10 cellular contexts compared by ENCODE assay signal in genomic region chr10:75208177-75208576, GRCh38. TPM values are rescaled to one million over a fixed set of nuclear protein-coding genes. Genes with fewer than 3 reads are reported as not detected.
A peak's percentile ranks its signal among the peaks of the same experiment; 100 is the strongest.
DNase-seq lines count a peak whose midpoint lies in the region; ATAC-seq and TF ChIP-seq lines count a peak whose summit lies in the region.
"Had no signal": no experiment of that assay in that cellular context is flagged by ENCODE, and none has a peak within 500 bp of the region (broad histone marks: within the 10 kb centered on the region; RNA-seq: fewer than 3 reads in every experiment).

No MANE protein-coding gene starts in this region.

- H3K4me3 ChIP-seq in hepatocyte: no peak overlapping the region
- H3K4me3 ChIP-seq: coronary artery had no signal

- H3K27me3 ChIP-seq in hepatocyte: no peaks in the 10 kb centered on the region

- peak; percentile 16 to 36 for DNase-seq in activated T-cell treated with anti-CD3 and anti-CD28 coated beads, Interleukin-2, amount 50 U/mL, for 72 hours
- DNase-seq in activated T-cell treated with anti-CD3 and anti-CD28 coated beads for 4 hours (no peak), hepatocyte (ENCODE audit: low spot score) (peak; percentile 56), HUDEP-2 (lab: John Stamatoyannopoulos, UW; ENCODE audit: unreplicated experiment in 76 of 76) (no peak), DMS114 treated with DMSO at 0.1 percent for 48 hours (lab: John Stamatoyannopoulos, UW; ENCODE audit: unreplicated experiment) (no peak), NCI-H69 (lab: John Stamatoyannopoulos, UW) (no peak)
- DNase-seq in activated T-helper 2 cell treated with anti-CD3 and anti-CD28 coated beads, Interferon-gamma antibody, Interleukin-2, Interleukin-4, amounts not matched to agents 10 μg/mL and 5 μg/mL and 100 μg/mL, durations not matched to agents 14 hours and 24 hours and 36 hours (ENCODE audit: low spot score): no peak
- DNase-seq in stimulated activated naive CD8-positive, alpha-beta T cell treated with anti-CD3 and anti-CD28 coated beads, Interleukin-15, amount 100 ng/mL, for 72 hours: no peak
- DNase-seq: Caco-2 had no signal

- no peaks in the 10 kb centered on the region for H3K9me3 Mint-ChIP-seq in activated T-cell treated with anti-CD3 and anti-CD28 coated beads, Interleukin-2, amount 50 U/mL, for 72 hours
- H3K9me3 Mint-ChIP-seq in activated T-helper 2 cell treated with anti-CD3 and anti-CD28 coated beads, Interferon-gamma antibody, Interleukin-2, Interleukin-4, amounts not matched to agents 10 μg/mL and 5 μg/mL and 100 μg/mL, durations not matched to agents 14 hours and 24 hours and 36 hours: no peaks in the 10 kb centered on the region
- H3K9me3 Mint-ChIP-seq in stimulated activated naive CD8-positive, alpha-beta T cell treated with anti-CD3 and anti-CD28 coated beads, Interleukin-15, amount 100 ng/mL, for 72 hours: no peaks in the 10 kb centered on the region

- H3K27ac Mint-ChIP-seq in activated T-cell treated with anti-CD3 and anti-CD28 coated beads, Interleukin-2, amount 50 U/mL, for 72 hours: peak overlapping the region; percentile 61
- H3K27ac Mint-ChIP-seq in activated T-helper 2 cell treated with anti-CD3 and anti-CD28 coated beads, Interferon-gamma antibody, Interleukin-2, Interleukin-4, amounts not matched to agents 10 μg/mL and 5 μg/mL and 100 μg/mL, durations not matched to agents 14 hours and 24 hours and 36 hours: peak overlapping the region; percentile 52
- peak overlapping the region in 1 of 2 donors; percentile 90 for H3K27ac Mint-ChIP-seq in stimulated activated naive CD8-positive, alpha-beta T cell treated with anti-CD3 and anti-CD28 coated beads, Interleukin-15, amount 100 ng/mL, for 72 hours

- H4K20me1 ChIP-seq in hepatocyte (ENCODE audit: insufficient read depth, poor library complexity, severe bottlenecking): peaks cover 14% of the 10 kb centered on the region

- peak overlapping the region; percentile 100 for H3K27ac ChIP-seq in hepatocyte
- H3K27ac ChIP-seq: coronary artery had no signal

- H2AFZ ChIP-seq in hepatocyte: no peak overlapping the region

- WGBS in hepatocyte (ENCODE audit: low lambda C conversion rate, missing lambda C conversion rate): 65% methylated on average over 4 of the region's 4 CpGs

- no peak overlapping the region for H3K4me2 ChIP-seq in hepatocyte

- TF ChIP-seq CTCF in hepatocyte (IDR thresholded peaks at IDR 0.05; ENCODE audit: poor library complexity): no peak

- intact Hi-C loops in activated T-helper 2 cell treated with anti-CD3 and anti-CD28 coated beads, Interferon-gamma antibody, Interleukin-2, Interleukin-4, amounts not matched to agents 10 μg/mL and 5 μg/mL and 100 μg/mL, durations not matched to agents 14 hours and 24 hours and 36 hours (cut with micrococcal nuclease): no loop called here

- peak overlapping the region; percentile 42 to 43 for H3K4me3 Mint-ChIP-seq in activated T-cell treated with anti-CD3 and anti-CD28 coated beads, Interleukin-2, amount 50 U/mL, for 72 hours
- H3K4me3 Mint-ChIP-seq in activated T-helper 2 cell treated with anti-CD3 and anti-CD28 coated beads, Interferon-gamma antibody, Interleukin-2, Interleukin-4, amounts not matched to agents 10 μg/mL and 5 μg/mL and 100 μg/mL, durations not matched to agents 14 hours and 24 hours and 36 hours (ENCODE audit: low read depth): peak overlapping the region; percentile 47
- peak overlapping the region; percentile 46 to 50 for H3K4me3 Mint-ChIP-seq in stimulated activated naive CD8-positive, alpha-beta T cell treated with anti-CD3 and anti-CD28 coated beads, Interleukin-15, amount 100 ng/mL, for 72 hours

- H3K9me3 ChIP-seq in hepatocyte (ENCODE audit: low read depth): no peaks in the 10 kb centered on the region
- H3K9me3 ChIP-seq: Caco-2 had no signal

- peaks cover 4 to 10% of the 10 kb centered on the region in 2 donors for H3K36me3 Mint-ChIP-seq in activated T-cell treated with anti-CD3 and anti-CD28 coated beads, Interleukin-2, amount 50 U/mL, for 72 hours (ENCODE audit: insufficient read depth in 2 of 2)
- H3K36me3 Mint-ChIP-seq in activated T-helper 2 cell treated with anti-CD3 and anti-CD28 coated beads, Interferon-gamma antibody, Interleukin-2, Interleukin-4, amounts not matched to agents 10 μg/mL and 5 μg/mL and 100 μg/mL, durations not matched to agents 14 hours and 24 hours and 36 hours (ENCODE audit: low read depth): peaks cover 21% of the 10 kb centered on the region

- H3K4me1 Mint-ChIP-seq in activated T-cell treated with anti-CD3 and anti-CD28 coated beads, Interleukin-2, amount 50 U/mL, for 72 hours (ENCODE audit: low read depth): peaks cover 34% of the 10 kb centered on the region
- H3K4me1 Mint-ChIP-seq in activated T-helper 2 cell treated with anti-CD3 and anti-CD28 coated beads, Interferon-gamma antibody, Interleukin-2, Interleukin-4, amounts not matched to agents 10 μg/mL and 5 μg/mL and 100 μg/mL, durations not matched to agents 14 hours and 24 hours and 36 hours (ENCODE audit: low read depth): peaks cover 28% of the 10 kb centered on the region
- peaks cover 29% of the 10 kb centered on the region for H3K4me1 Mint-ChIP-seq in stimulated activated naive CD8-positive, alpha-beta T cell treated with anti-CD3 and anti-CD28 coated beads, Interleukin-15, amount 100 ng/mL, for 72 hours

- peaks cover 24% of the 10 kb centered on the region for H3K79me2 ChIP-seq in hepatocyte

- peak; percentile 3 for ATAC-seq in activated T-cell treated with anti-CD3 and anti-CD28 coated beads, Interleukin-2, amount 50 U/mL, for 72 hours (replicated peaks in 1 of 2)
- ATAC-seq in stimulated activated naive CD8-positive, alpha-beta T cell treated with anti-CD3 and anti-CD28 coated beads, Interleukin-15, amount 100 ng/mL, for 72 hours: no peak

- H3K9me2 ChIP-seq in hepatocyte (replicated peaks; ENCODE audit: insufficient read depth): no peaks in the 10 kb centered on the region

- no peaks in the 10 kb centered on the region for H3K36me3 ChIP-seq in hepatocyte (replicated peaks; ENCODE audit: insufficient read depth, low read depth)

- peaks cover 17% of the 10 kb centered on the region for H3K4me1 ChIP-seq in hepatocyte (ENCODE audit: insufficient read depth)

- no peaks in the 10 kb centered on the region for H3K27me3 Mint-ChIP-seq in activated T-cell treated with anti-CD3 and anti-CD28 coated beads, Interleukin-2, amount 50 U/mL, for 72 hours (ENCODE audit: low read depth)
- H3K27me3 Mint-ChIP-seq in activated T-helper 2 cell treated with anti-CD3 and anti-CD28 coated beads, Interferon-gamma antibody, Interleukin-2, Interleukin-4, amounts not matched to agents 10 μg/mL and 5 μg/mL and 100 μg/mL, durations not matched to agents 14 hours and 24 hours and 36 hours (ENCODE audit: low read depth): no peaks in the 10 kb centered on the region
- H3K27me3 Mint-ChIP-seq in stimulated activated naive CD8-positive, alpha-beta T cell treated with anti-CD3 and anti-CD28 coated beads, Interleukin-15, amount 100 ng/mL, for 72 hours: no peaks in the 10 kb centered on the region

RNA-seq across cellular contexts. Expression of gene VDAC2, which starts 2.4 kb away (rescaled TPM):
- 100 to 1,000 TPM; 207 to 229 TPM for total RNA-seq in activated T-cell treated with anti-CD3 and anti-CD28 coated beads, Interleukin-2, amount 50 U/mL, for 72 hours
- total RNA-seq in activated T-helper 2 cell treated with anti-CD3 and anti-CD28 coated beads, Interferon-gamma antibody, Interleukin-2, Interleukin-4, amounts not matched to agents 10 μg/mL and 5 μg/mL and 100 μg/mL, durations not matched to agents 14 hours and 24 hours and 36 hours: 219 and 221 TPM in 2 replicates
- 167 and 172 TPM in 2 replicates for total RNA-seq in hepatocyte
- polyA plus RNA-seq in hepatocyte: 190 and 192 TPM in 2 replicates

RNA-seq across cellular contexts. Expression of gene COMTD1, which starts 27.6 kb away (rescaled TPM):
- total RNA-seq in activated T-cell treated with anti-CD3 and anti-CD28 coated beads, Interleukin-2, amount 50 U/mL, for 72 hours: 10 to 100 TPM; 26.7 to 31.2 TPM
- total RNA-seq in activated T-helper 2 cell treated with anti-CD3 and anti-CD28 coated beads, Interferon-gamma antibody, Interleukin-2, Interleukin-4, amounts not matched to agents 10 μg/mL and 5 μg/mL and 100 μg/mL, durations not matched to agents 14 hours and 24 hours and 36 hours: 38.5 and 38.7 TPM in 2 replicates
- 19.2 and 36.7 TPM in 2 replicates for total RNA-seq in hepatocyte
- polyA plus RNA-seq in hepatocyte: 46.4 and 51.9 TPM in 2 replicates

Comparison
In these comparisons a context has a peak if more than half of its experiments do, and no peak if none do; other contexts are left out.
1. DNase-seq: peak in activated T-cell treated with anti-CD3 and anti-CD28 coated beads, Interleukin-2, amount 50 U/mL, for 72 hours (2 of 2) and hepatocyte (single experiment); none in activated T-cell treated with anti-CD3 and anti-CD28 coated beads for 4 hours (single experiment), activated T-helper 2 cell treated with anti-CD3 and anti-CD28 coated beads, Interferon-gamma antibody, Interleukin-2, Interleukin-4, amounts not matched to agents 10 μg/mL and 5 μg/mL and 100 μg/mL, durations not matched to agents 14 hours and 24 hours and 36 hours (single experiment), stimulated activated naive CD8-positive, alpha-beta T cell treated with anti-CD3 and anti-CD28 coated beads, Interleukin-15, amount 100 ng/mL, for 72 hours (0 of 2), HUDEP-2 (0 of 76), DMS114 treated with DMSO at 0.1 percent for 48 hours (single experiment) and NCI-H69 (single experiment).
2. Peak in every context shown above with its lines, with median percentiles within 50 percentile points of each other: H3K4me3 Mint-ChIP-seq.